In genomic region chr14:88556581-88556980, GRCh38 we compare ENCODE assay signal across 25 cellular contexts. TPM values are rescaled to one million over a fixed set of nuclear protein-coding genes. Genes with fewer than 3 reads are reported as not detected.
DNase-seq lines count a peak whose midpoint lies in the region; ATAC-seq, FAIRE-seq and TF ChIP-seq lines count a peak whose summit lies in the region.
"Had no signal": no experiment of that assay in that cellular context is flagged by ENCODE, and none has a peak within 500 bp of the region (broad histone marks: within the 10 kb centered on the region; RNA-seq: fewer than 3 reads in every experiment).

No MANE protein-coding gene starts in this region.

- H3K79me2 ChIP-seq in osteoblast (ENCODE audit: insufficient read depth, low read length), result peaks cover 24% of the 10 kb centered on the region
- H3K79me2 ChIP-seq in mesendoderm (ENCODE audit: control insufficient read depth, insufficient read depth, low read length), result peaks cover 6% of the 10 kb centered on the region

- no peak for DNase-seq in endothelial cell (ENCODE audit: low spot score)
- peak; percentile 27 for DNase-seq in osteoblast (ENCODE audit: insufficient read length, low spot score, missing footprints)
- no peak for DNase-seq in GM12891 (ENCODE audit: insufficient read length, low spot score)
- no peak for DNase-seq in spleen
- no peak for DNase-seq in mesendoderm
- DNase-seq: activated naive CD4-positive, alpha-beta T cell treated with Interleukin-2 at 50 U/mL for 16 hours; activated T-cell treated with anti-CD3 and anti-CD28 coated beads, Interleukin-2, amount 50 U/mL, for 24 hours; CD4-positive, alpha-beta T cell; central memory CD4-positive, alpha-beta T cell; DMS 273 treated with DMSO at 0.1 percent for 48 hours; dorsolateral prefrontal cortex; NCI-H1694 treated with DMSO at 0.1 percent for 48 hours; NCI-H2171 treated with DMSO at 0.1 percent for 48 hours; NCI-H524 treated with DMSO at 0.1 percent for 48 hours; pancreas; RPMI8226; substantia nigra had no signal

- no peak overlapping the region for H3K9ac ChIP-seq in BLaER1
- no peak overlapping the region for H3K9ac ChIP-seq in mesendoderm (ENCODE audit: low read length)

- no peak overlapping the region for H2BK120ac ChIP-seq in mesendoderm (ENCODE audit: low read depth, low read length)

- H3K36me3 ChIP-seq in BLaER1 (no peaks in the 10 kb centered on the region), osteoblast (ENCODE audit: insufficient read depth, low read length) (no peaks in the 10 kb centered on the region), spleen (no peaks in the 10 kb centered on the region), mesendoderm (ENCODE audit: control insufficient read depth, insufficient read depth, low read length) (no peaks in the 10 kb centered on the region)
- H3K36me3 ChIP-seq: pancreas had no signal

- peaks cover 2% of the 10 kb centered on the region for H3K79me1 ChIP-seq in mesendoderm (ENCODE audit: low read length)

- H3K4me3 Mint-ChIP-seq in IgD-negative memory B cell (peak overlapping the region in 3 of 4 donors; percentile 6 to 47 (median 46)), endothelial cell (ENCODE audit: unreplicated experiment) (peak overlapping the region; percentile 26)

- TF ChIP-seq CTCF in endothelial cell (IDR thresholded peaks at IDR 0.05; ENCODE audit: unreplicated experiment) (no peak), osteoblast (IDR thresholded peaks at IDR 0.05; ENCODE audit: extremely low read depth, low read depth, low read length) (no peak), spleen (IDR thresholded peaks at IDR 0.05 in 8 of 11, conservative IDR thresholded peaks at IDR 0.05 in 3 of 11) (no peak)

- no peak overlapping the region for H3K18ac ChIP-seq in mesendoderm (ENCODE audit: low read length)

- no peak overlapping the region for H3K4ac ChIP-seq in mesendoderm (ENCODE audit: low read depth, low read length)

- no peak overlapping the region for H4K8ac ChIP-seq in mesendoderm (ENCODE audit: low read depth, low read length)

- no peak overlapping the region for H3K23ac ChIP-seq in mesendoderm (ENCODE audit: low read length)

- no peak for ATAC-seq in HG02973 (IDR thresholded peaks at IDR 0.05; ENCODE audit: unreplicated experiment)
- ATAC-seq: pancreas, sciatic nerve had no signal

- no peak overlapping the region for H2BK15ac ChIP-seq in mesendoderm (replicated peaks; ENCODE audit: low read depth)

- WGBS in spleen, 5 donors, result 48 to 63% (median 59%) methylated on average over 3 of the region's 3 CpGs
- WGBS in mesendoderm (ENCODE audit: extremely low coverage, insufficient coverage, low lambda C conversion rate), result no CpG with 5 or more reads among the region's 3 CpGs

- no peak overlapping the region for H4K5ac ChIP-seq in mesendoderm (ENCODE audit: low read length)

- H3K27ac Mint-ChIP-seq in IgD-negative memory B cell (peak overlapping the region in 1 of 3 donors; percentile 2), endothelial cell (ENCODE audit: unreplicated experiment) (no peak overlapping the region)
- H3K27ac Mint-ChIP-seq: activated T-cell treated with anti-CD3 and anti-CD28 coated beads, Interleukin-2, amount 50 U/mL, for 24 hours had no signal

- intact Hi-C loops in spleen (cut with DNase I; ENCODE audit: low total_unique reads), result no loop called here

- H3K27ac ChIP-seq in BLaER1, result no peak overlapping the region
- no peak overlapping the region for H3K27ac ChIP-seq in osteoblast (ENCODE audit: low read depth, low read length)
- no peak overlapping the region for H3K27ac ChIP-seq in spleen
- no peak overlapping the region for H3K27ac ChIP-seq in mesendoderm (ENCODE audit: low read depth, low read length)
- H3K27ac ChIP-seq: dorsolateral prefrontal cortex, pancreas had no signal

- H3K27me3 Mint-ChIP-seq in IgD-negative memory B cell (peaks cover 34% of the 10 kb centered on the region), endothelial cell (ENCODE audit: unreplicated experiment) (peaks cover 5% of the 10 kb centered on the region)

- peaks cover 7% of the 10 kb centered on the region; the same call in 1 of the 2 replicates for H4K20me1 ChIP-seq in BLaER1
- no peaks in the 10 kb centered on the region for H4K20me1 ChIP-seq in osteoblast (ENCODE audit: insufficient read depth, low read length)

- no peak overlapping the region for H3K56ac ChIP-seq in mesendoderm (ENCODE audit: low read length)

- no peak for FAIRE-seq in GM12891 (lab: Jason Lieb, UNC)
- FAIRE-seq: frontal cortex, keratinocyte, pancreas, urothelium cell line had no signal

- H3K36me3 Mint-ChIP-seq in IgD-negative memory B cell (no peaks in the 10 kb centered on the region), endothelial cell (ENCODE audit: low read depth, unreplicated experiment) (peaks cover 5% of the 10 kb centered on the region)

- H2AFZ ChIP-seq in osteoblast (ENCODE audit: low read length), result no peak overlapping the region

- H3K4me1 ChIP-seq in BLaER1 (peaks cover 20% of the 10 kb centered on the region), osteoblast (ENCODE audit: insufficient read depth, low read length) (peaks cover 40% of the 10 kb centered on the region), spleen (peaks cover 0 to 62% (median 34%) of the 10 kb centered on the region in 6 donors), mesendoderm (ENCODE audit: control insufficient read depth, low read depth, low read length) (no peaks in the 10 kb centered on the region)

- H3K4me1 Mint-ChIP-seq in IgD-negative memory B cell (peaks cover 10 to 17% (median 12%) of the 10 kb centered on the region in 3 donors), endothelial cell (ENCODE audit: unreplicated experiment) (peaks cover 18% of the 10 kb centered on the region)

- H3K9me3 Mint-ChIP-seq in IgD-negative memory B cell (peaks cover 0 to 3% (median 0%) of the 10 kb centered on the region in 3 donors), endothelial cell (ENCODE audit: unreplicated experiment) (no peaks in the 10 kb centered on the region)
- H3K9me3 Mint-ChIP-seq: activated T-cell treated with anti-CD3 and anti-CD28 coated beads, Interleukin-2, amount 50 U/mL, for 24 hours; CD4-positive, alpha-beta T cell had no signal

- H3K4me2 ChIP-seq in BLaER1 (peak overlapping the region; percentile 42), osteoblast (ENCODE audit: insufficient read depth, low read length) (no peak overlapping the region), mesendoderm (ENCODE audit: low read length) (no peak overlapping the region)

- H2AK5ac ChIP-seq in mesendoderm (ENCODE audit: low read length), result no peak overlapping the region

- peaks cover 52% of the 10 kb centered on the region for H3K27me3 ChIP-seq in BLaER1
- H3K27me3 ChIP-seq in osteoblast (ENCODE audit: insufficient read depth, low read length), result no peaks in the 10 kb centered on the region
- peaks cover 0 to 69% (median 45%) of the 10 kb centered on the region in 7 donors for H3K27me3 ChIP-seq in spleen (replicated peaks in 1 of 7)
- H3K27me3 ChIP-seq in mesendoderm (ENCODE audit: insufficient read depth, low read length, poor library complexity), result no peaks in the 10 kb centered on the region
- H3K27me3 ChIP-seq: dorsolateral prefrontal cortex, pancreas had no signal

- H3K9me3 ChIP-seq in BLaER1 (peaks cover 15% of the 10 kb centered on the region), osteoblast (ENCODE audit: low read depth, low read length) (no peaks in the 10 kb centered on the region), spleen (no peaks in the 10 kb centered on the region)
- H3K9me3 ChIP-seq: pancreas had no signal

- no peak for TF ChIP-seq POLR2A in GM12891 (IDR thresholded peaks at IDR 0.05; ENCODE audit: low read depth, low read length)
- TF ChIP-seq POLR2A in spleen (IDR thresholded peaks at IDR 0.05), result no peak

- H3K4me3 ChIP-seq in BLaER1 (no peak overlapping the region), osteoblast (ENCODE audit: insufficient read depth, low read length) (no peak overlapping the region), spleen (no peak overlapping the region), mesendoderm (ENCODE audit: low read length) (no peak overlapping the region)
- H3K4me3 ChIP-seq: dorsolateral prefrontal cortex, lung, pancreas had no signal

- H2BK5ac ChIP-seq in mesendoderm (ENCODE audit: low read length), result no peak overlapping the region

TF ChIP-seq in GM12891, 5 proteins besides CTCF, POLR2A, EP300 and RAD21:
- TF ChIP-seq TAF1 (IDR thresholded peaks at IDR 0.05; ENCODE audit: low read depth, low read length) (no peak), POU2F2 (IDR thresholded peaks at IDR 0.05; ENCODE audit: low read depth, low read length) (no peak), PAX5 (IDR thresholded peaks at IDR 0.05; ENCODE audit: insufficient read depth, low read length, severe bottlenecking) (no peak), POLR2AphosphoS5 (IDR thresholded peaks at IDR 0.05; ENCODE audit: low read depth, low read length) (no peak), SPI1 (IDR thresholded peaks at IDR 0.05; ENCODE audit: low read depth, low read length) (no peak)

RNA-seq across cellular contexts. Expression of gene PTPN21, which starts 1.8 kb away (rescaled TPM):
- polyA plus RNA-seq in IgD-negative memory B cell (not detected), spleen (1 to 10 TPM in 2 of 3 donors, under 1 TPM in 1; 0.85 to 2.0 (median 1.1) TPM)
- total RNA-seq in endothelial cell (ENCODE audit: unreplicated experiment) (22.1 TPM), osteoblast (17.4 and 18.0 TPM in 2 replicates), spleen (10 to 100 TPM in 3 of 7 donors, 1 to 10 TPM in 4; 4.8 to 10.9 (median 6.7) TPM)
- polyA plus RNA-seq in GM12891 (2012; ENCODE audit: low read depth, missing spikeins), result 0.42 TPM
- polyA plus RNA-seq in mesendoderm (2013, experiment 1 of 2), result 11.4 TPM
- polyA plus RNA-seq in mesendoderm (2013, experiment 2 of 2), result 12.0 TPM
- total RNA-seq: CD4-positive, alpha-beta T cell had no signal

RNA-seq across cellular contexts. Expression of gene ZC3H14, which starts 6.3 kb away (rescaled TPM):
- 45.4 TPM for polyA plus RNA-seq in IgD-negative memory B cell
- 57.7 TPM for total RNA-seq in endothelial cell (ENCODE audit: unreplicated experiment)
- total RNA-seq in osteoblast, result 72.2 and 74.6 TPM in 2 replicates
- polyA plus RNA-seq in GM12891 (2012; ENCODE audit: low read depth, missing spikeins), result 26.8 TPM
- total RNA-seq in spleen, result 10 to 100 TPM; 39.3 to 78.5 (median 44.8) TPM
- 10 to 100 TPM; 12.6 to 18.3 (median 12.9) TPM for polyA plus RNA-seq in spleen
- polyA plus RNA-seq in mesendoderm (2013, experiment 1 of 2), result 79.1 TPM
- 74.8 TPM for polyA plus RNA-seq in mesendoderm (2013, experiment 2 of 2)
